14 cellular contexts compared by ENCODE assay signal in the genomic region with DNA sequence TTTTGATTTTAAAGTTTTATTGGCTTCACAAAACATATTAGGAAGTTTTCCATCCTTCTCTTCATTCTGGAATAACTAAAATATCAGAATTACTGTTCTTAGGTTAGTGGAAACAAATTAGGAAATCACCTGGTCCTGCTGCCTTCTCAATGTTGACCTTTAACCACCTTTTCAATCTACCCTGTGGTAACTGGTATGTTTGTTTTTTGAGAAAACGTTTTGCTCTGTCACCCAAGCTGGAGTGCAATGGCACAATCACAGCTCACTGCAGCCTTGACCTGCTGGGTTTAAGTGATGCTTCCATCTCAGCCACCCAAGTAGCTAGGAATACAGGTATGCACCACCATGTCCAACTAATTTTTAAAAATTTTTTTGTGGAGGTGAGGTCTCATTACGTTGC. TPM values are rescaled to one million over a fixed set of nuclear protein-coding genes. Genes with fewer than 3 reads are reported as not detected.
DNase-seq lines count a peak whose midpoint lies in the region; ATAC-seq and TF ChIP-seq lines count a peak whose summit lies in the region.
"Had no signal": no experiment of that assay in that cellular context is flagged by ENCODE, and none has a peak within 500 bp of the region (broad histone marks: within the 10 kb centered on the region; RNA-seq: fewer than 3 reads in every experiment).

No MANE protein-coding gene starts in this region.

- no peak for TF ChIP-seq CTCF in upper lobe of right lung (IDR thresholded peaks at IDR 0.05)

- no peaks in the 10 kb centered on the region for H3K36me3 ChIP-seq in upper lobe of right lung

- H3K27ac ChIP-seq in upper lobe of right lung, result no peak overlapping the region

- DNase-seq in DMS53 (lab: John Stamatoyannopoulos, UW), result peak; percentile 8
- no peak for DNase-seq in DMS53 treated with DMSO at 0.1 percent for 48 hours (lab: John Stamatoyannopoulos, UW; ENCODE audit: unreplicated experiment)
- peak; percentile 40 for DNase-seq in HuH-7.5 (ENCODE audit: low spot score)
- peak; percentile 60 for DNase-seq in left lobe of liver (ENCODE audit: low spot score)
- no peak for DNase-seq in NCI-H69 (lab: John Stamatoyannopoulos, UW)
- DNase-seq in upper lobe of right lung, result no peak
- DNase-seq: C1 segment of cervical spinal cord; CD4-positive, alpha-beta memory T cell; DND-41; GDM1; Karpas-422 had no signal

- intact Hi-C loops in upper lobe of right lung (cut with DNase I), result no loop called here

- H3K4me1 ChIP-seq in upper lobe of right lung, result no peaks in the 10 kb centered on the region

- no peaks in the 10 kb centered on the region for H3K9me3 ChIP-seq in upper lobe of right lung

- ATAC-seq in left lobe of liver, result peak; percentile 97
- no peak for ATAC-seq in upper lobe of right lung
- no peak for ATAC-seq in GM18520 (IDR thresholded peaks at IDR 0.05; ENCODE audit: unreplicated experiment)
- ATAC-seq: HCT116, K562 had no signal

- H3K4me3 ChIP-seq in upper lobe of right lung, result no peak overlapping the region
- H3K4me3 ChIP-seq: K562 had no signal

- no peaks in the 10 kb centered on the region for H3K27me3 ChIP-seq in upper lobe of right lung

RNA-seq across cellular contexts. Expression of a gene that starts 28.4 kb away (rescaled TPM):
- total RNA-seq in left lobe of liver, result 20.4 TPM
- 14.0 TPM for total RNA-seq in upper lobe of right lung

Comparison
In these comparisons a context has a peak if more than half of its experiments do, and no peak if none do; other contexts are left out.
1. DNase-seq: peak in DMS53 (single experiment), HuH-7.5 (single experiment) and left lobe of liver (single experiment); none in DMS53 treated with DMSO at 0.1 percent for 48 hours (single experiment), NCI-H69 (single experiment) and upper lobe of right lung (single experiment).